ENCODE assay signal across 16 cellular contexts in genomic region chr1:245645894-245646293, GRCh38.
DNase-seq lines count a peak whose midpoint lies in the region; ATAC-seq lines count a peak whose summit lies in the region.
"Had no signal": no experiment of that assay in that cellular context is flagged by ENCODE, and none has a peak within 500 bp of the region (broad histone marks: within the 10 kb centered on the region; RNA-seq: fewer than 3 reads in every experiment).

No MANE protein-coding gene starts in this region.

- H3K4me1 ChIP-seq in mesendoderm (ENCODE audit: control insufficient read depth, low read depth, low read length), result no peaks in the 10 kb centered on the region
- H3K4me1 ChIP-seq: uterus had no signal

- DNase-seq in mesendoderm (peak; percentile 22), T-helper 9 cell (no peak), GDM1 (lab: John Stamatoyannopoulos, UW) (no peak)
- DNase-seq: activated CD8-positive, alpha-beta T cell treated with anti-CD3 and anti-CD28 coated beads for 36 hours; Calu3; foreskin fibroblast; kidney; naive thymus-derived CD4-positive, alpha-beta T cell; NCI-H1105; NCI-H774; SW 1271; uterus had no signal

- no peaks in the 10 kb centered on the region for H3K27me3 ChIP-seq in mesendoderm (ENCODE audit: insufficient read depth, low read length, poor library complexity)
- H3K27me3 ChIP-seq: uterus had no signal

- no peak overlapping the region for H2BK120ac ChIP-seq in mesendoderm (ENCODE audit: low read depth, low read length)

- H3K79me1 ChIP-seq in mesendoderm (ENCODE audit: low read length), result no peaks in the 10 kb centered on the region

- no peak overlapping the region for H2BK15ac ChIP-seq in mesendoderm (replicated peaks; ENCODE audit: low read depth)

- H3K27ac ChIP-seq in mesendoderm (ENCODE audit: low read depth, low read length), result no peak overlapping the region
- H3K27ac ChIP-seq: uterus had no signal

- no peak overlapping the region for H3K4me3 ChIP-seq in mesendoderm (ENCODE audit: low read length)
- H3K4me3 ChIP-seq: uterus had no signal

- no peak overlapping the region for H3K4me2 ChIP-seq in mesendoderm (ENCODE audit: low read length)

- H3K79me2 ChIP-seq in mesendoderm (ENCODE audit: control insufficient read depth, insufficient read depth, low read length), result no peaks in the 10 kb centered on the region

- no peak overlapping the region for H3K4ac ChIP-seq in mesendoderm (ENCODE audit: low read depth, low read length)

- H2AK5ac ChIP-seq in mesendoderm (ENCODE audit: low read length), result no peak overlapping the region

- no peak overlapping the region for H3K9ac ChIP-seq in mesendoderm (ENCODE audit: low read length)

- no peak overlapping the region for H2BK5ac ChIP-seq in mesendoderm (ENCODE audit: low read length)

- whole genome bisulfite sequencing in mesendoderm (ENCODE audit: extremely low coverage, insufficient coverage, low lambda C conversion rate), result no CpG with 5 or more reads among the region's 9 CpGs

- no peak overlapping the region for H4K8ac ChIP-seq in mesendoderm (ENCODE audit: low read depth, low read length)

- no peaks in the 10 kb centered on the region for H3K36me3 ChIP-seq in mesendoderm (ENCODE audit: control insufficient read depth, insufficient read depth, low read length)
- H3K36me3 ChIP-seq: uterus had no signal

- ATAC-seq in GM18861 (IDR thresholded peaks at IDR 0.05; ENCODE audit: unreplicated experiment) (peak; percentile 57), GM21447 (IDR thresholded peaks at IDR 0.05; ENCODE audit: unreplicated experiment) (peak; percentile 70), HG03103 (IDR thresholded peaks at IDR 0.05; ENCODE audit: low read depth, unreplicated experiment) (peak; percentile 49), GM21423 (IDR thresholded peaks at IDR 0.05; ENCODE audit: unreplicated experiment) (no peak)
- ATAC-seq: activated CD8-positive, alpha-beta T cell treated with anti-CD3 and anti-CD28 coated beads for 36 hours; naive thymus-derived CD4-positive, alpha-beta T cell had no signal

- no peak overlapping the region for H3K23ac ChIP-seq in mesendoderm (ENCODE audit: low read length)

- no peak overlapping the region for H3K56ac ChIP-seq in mesendoderm (ENCODE audit: low read length)

- no peak overlapping the region for H3K18ac ChIP-seq in mesendoderm (ENCODE audit: low read length)

- no peak overlapping the region for H4K5ac ChIP-seq in mesendoderm (ENCODE audit: low read length)
